14 cellular contexts compared by ENCODE assay signal in genomic region chr17:45087496-45087975, GRCh38. TPM values are rescaled to one million over a fixed set of nuclear protein-coding genes. Genes with fewer than 3 reads are reported as not detected.
DNase-seq lines count a peak whose midpoint lies in the region; ATAC-seq and TF ChIP-seq lines count a peak whose summit lies in the region.
"Had no signal": no experiment of that assay in that cellular context is flagged by ENCODE, and none has a peak within 500 bp of the region (broad histone marks: within the 10 kb centered on the region; RNA-seq: fewer than 3 reads in every experiment).

No MANE protein-coding gene starts in this region.

- peaks cover 65% of the 10 kb centered on the region for H3K79me2 ChIP-seq in GM23248 (ENCODE audit: insufficient read depth)

- WGBS in GM23248 (ENCODE audit: low coverage in 1 of 2, low lambda C conversion rate in 2 of 2, missing lambda C conversion rate in 2 of 2), 2 experiments: 12 to 21% methylated on average over 3 of the region's 3 CpGs
- WGBS in psoas muscle, 3 donors: 20 to 34% (median 25%) methylated on average over 3 of the region's 3 CpGs
- 32 to 35% methylated on average over 3 of the region's 3 CpGs for WGBS in lower leg skin, 2 donors

- peak; percentile 50 for DNase-seq in GM23248
- DNase-seq in adipocyte (ENCODE audit: low read depth): peak; percentile 71
- peak; percentile 68 to 85 for DNase-seq in foreskin fibroblast
- peak in 1 of 2 donors; percentile 57 for DNase-seq in psoas muscle
- no peak for DNase-seq in activated CD4-positive, alpha-beta T cell treated with anti-CD3 and anti-CD28 coated beads, Interleukin-2, amount 50 U/mL, for 4 hours
- DNase-seq in lower leg skin (ENCODE audit: low spot score in 2 of 2): no peak
- DNase-seq: activated T-cell treated with anti-CD3 and anti-CD28 coated beads, Interleukin-2, amount 50 U/mL, for 1 hour; NCI-H1048; NCI-H524; stimulated activated naive B cell treated with anti-CD40 and anti-IgM and Interleukin-4, amounts not matched to agents 10 μg/mL and 1 μg/mL and 100 μg/mL, for 72 hours had no signal

- no peaks in the 10 kb centered on the region for H3K9me2 ChIP-seq in GM23248 (ENCODE audit: insufficient read depth)

- no peak overlapping the region for H2AFZ ChIP-seq in GM23248

- peak overlapping the region; percentile 7 for H3K4me2 ChIP-seq in GM23248 (ENCODE audit: unreplicated experiment)

- TF ChIP-seq POLR2A in lower leg skin (IDR thresholded peaks at IDR 0.05): no peak

- H3K27ac ChIP-seq in GM23248 (peak overlapping the region; percentile 53), psoas muscle (peak overlapping the region; percentile 77)
- H3K27ac ChIP-seq: cardiac muscle cell, VCaP had no signal

- peak; percentile 60 to 79 (median 76) for ATAC-seq in psoas muscle
- ATAC-seq in GM18498 (IDR thresholded peaks at IDR 0.05; ENCODE audit: unreplicated experiment): no peak
- ATAC-seq in GM21825 (IDR thresholded peaks at IDR 0.05; ENCODE audit: unreplicated experiment): no peak

- H3K9me3 ChIP-seq in GM23248 (ENCODE audit: low read depth) (no peaks in the 10 kb centered on the region), adipocyte (ENCODE audit: control insufficient read depth, low read length) (no peaks in the 10 kb centered on the region), psoas muscle (no peaks in the 10 kb centered on the region)

- H3K36me3 ChIP-seq in GM23248 (ENCODE audit: low read depth) (peaks cover 69% of the 10 kb centered on the region), adipocyte (ENCODE audit: control insufficient read depth, insufficient read depth, low read length, severe bottlenecking) (peaks cover 90% of the 10 kb centered on the region), psoas muscle (ENCODE audit: insufficient read depth in 1 of 2, low read depth in 1 of 2) (peaks cover 14 to 98% of the 10 kb centered on the region in 2 donors)

- H3K9ac ChIP-seq in GM23248 (peak overlapping the region; percentile 22; the same call in 1 of the 2 replicates), adipocyte (ENCODE audit: low read length) (peak overlapping the region; percentile 77)

- no peak for TF ChIP-seq CTCF in foreskin fibroblast (IDR thresholded peaks at IDR 0.05; ENCODE audit: low read depth, low read length)
- no peak for TF ChIP-seq CTCF in psoas muscle (IDR thresholded peaks at IDR 0.05)
- TF ChIP-seq CTCF in lower leg skin (IDR thresholded peaks at IDR 0.05): no peak

- H3F3A ChIP-seq in GM23248 (ENCODE audit: insufficient read depth): peaks cover 66% of the 10 kb centered on the region

- peaks cover 39% of the 10 kb centered on the region for H3K4me1 ChIP-seq in GM23248 (ENCODE audit: insufficient read depth)
- peaks cover 53% of the 10 kb centered on the region for H3K4me1 ChIP-seq in adipocyte (ENCODE audit: control insufficient read depth, insufficient read depth, low read length)
- peaks cover 44% of the 10 kb centered on the region for H3K4me1 ChIP-seq in psoas muscle

- H3K4me3 ChIP-seq in GM23248 (no peak overlapping the region), adipocyte (ENCODE audit: low read length) (no peak overlapping the region), foreskin fibroblast (ENCODE audit: low read depth in 1 of 2, low read length in 2 of 2) (no peak overlapping the region), psoas muscle (peak overlapping the region; percentile 15), lower leg skin (ENCODE audit: low read depth, poor library complexity, severe bottlenecking) (no peak overlapping the region)
- H3K4me3 ChIP-seq: cardiac muscle cell had no signal

- intact Hi-C loops in psoas muscle (cut with DNase I): no loop called here
- intact Hi-C loops in lower leg skin (cut with DNase I; ENCODE audit: low total_unique reads): no loop called here

- H4K20me1 ChIP-seq in GM23248 (ENCODE audit: insufficient read depth): no peaks in the 10 kb centered on the region

- no peaks in the 10 kb centered on the region for H3K27me3 ChIP-seq in GM23248 (replicated peaks; ENCODE audit: insufficient read depth)
- H3K27me3 ChIP-seq in adipocyte (replicated peaks; ENCODE audit: control insufficient read depth, insufficient read depth, low read length): no peaks in the 10 kb centered on the region
- H3K27me3 ChIP-seq in psoas muscle (ENCODE audit: insufficient read depth in 3 of 3, low read length in 2 of 3): no peaks in the 10 kb centered on the region
- H3K27me3 ChIP-seq: cardiac muscle cell had no signal

- in situ Hi-C loops in GM23248 (cut with MboI): no loop called here

RNA-seq across cellular contexts. Expression of gene NMT1, which starts 26.4 kb away (rescaled TPM):
- total RNA-seq in GM23248 (2014; rRNA removed; shearing (Covaris generic)): 59.4 and 61.8 TPM in 2 replicates
- polyA plus RNA-seq in GM23248 (2016; fragmentation: Nextera tagmentation; extraction: Ambion mirVana) (95.7 and 96.1 TPM in 2 replicates), psoas muscle (10 to 100 TPM; 58.0 to 79.7 (median 68.3) TPM)
- total RNA-seq in psoas muscle (100 to 1,000 TPM in 2 of 4 donors, 10 to 100 TPM in 2; 73.3 to 164 (median 93.1) TPM), lower leg skin (100 to 1,000 TPM in 1 of 4 donors, 10 to 100 TPM in 3; 37.3 to 101 (median 60.3) TPM)

RNA-seq across cellular contexts. Expression of gene DCAKD, which starts 36.1 kb away (rescaled TPM):
- total RNA-seq in GM23248 (2014; rRNA removed; shearing (Covaris generic)): 37.1 and 45.8 TPM in 2 replicates
- polyA plus RNA-seq in GM23248 (2016; fragmentation: Nextera tagmentation; extraction: Ambion mirVana): 24.8 and 28.0 TPM in 2 replicates
- total RNA-seq in psoas muscle: 10 to 100 TPM in 3 of 4 donors, 1 to 10 TPM in 1; 6.9 to 13.5 (median 11.0) TPM
- polyA plus RNA-seq in psoas muscle: 10 to 100 TPM in 1 of 3 donors, 1 to 10 TPM in 2; 6.4 to 14.2 (median 8.4) TPM
- total RNA-seq in lower leg skin: 10 to 100 TPM; 47.9 to 70.2 (median 61.0) TPM

RNA-seq across cellular contexts. Expression of gene PLCD3, which starts 44.8 kb away (rescaled TPM):
- 30.2 and 48.3 TPM in 2 replicates for total RNA-seq in GM23248 (2014; rRNA removed; shearing (Covaris generic))
- polyA plus RNA-seq in GM23248 (2016; fragmentation: Nextera tagmentation; extraction: Ambion mirVana) (17.1 and 19.7 TPM in 2 replicates), psoas muscle (100 to 1,000 TPM in 2 of 3 donors, 10 to 100 TPM in 1; 57.0 to 171 (median 170) TPM)
- total RNA-seq in psoas muscle (100 to 1,000 TPM in 2 of 4 donors, 10 to 100 TPM in 2; 69.8 to 217 (median 122) TPM), lower leg skin (100 to 1,000 TPM in 3 of 4 donors, 10 to 100 TPM in 1; 65.7 to 180 (median 105) TPM)

RNA-seq across cellular contexts. Expression of gene ACBD4, which starts 48.0 kb away (rescaled TPM):
- 2.1 and 2.9 TPM in 2 replicates for total RNA-seq in GM23248 (2014; rRNA removed; shearing (Covaris generic))
- polyA plus RNA-seq in GM23248 (2016; fragmentation: Nextera tagmentation; extraction: Ambion mirVana) (4.3 and 4.6 TPM in 2 replicates), psoas muscle (1 to 10 TPM; 2.7 to 5.2 (median 4.4) TPM)
- total RNA-seq in psoas muscle (1 to 10 TPM; 3.9 to 8.2 (median 5.1) TPM), lower leg skin (10 to 100 TPM in 2 of 4 donors, 1 to 10 TPM in 2; 8.2 to 14.9 (median 10.1) TPM)

Comparison
In these comparisons a context has a peak if more than half of its experiments do, and no peak if none do; other contexts are left out.
1. DNase-seq: peak in GM23248 (single experiment), adipocyte (single experiment) and foreskin fibroblast (2 of 2); none in activated CD4-positive, alpha-beta T cell treated with anti-CD3 and anti-CD28 coated beads, Interleukin-2, amount 50 U/mL, for 4 hours (0 of 2) and lower leg skin (0 of 2).
2. ATAC-seq: peak in psoas muscle (4 of 4); none in GM18498 (single experiment) and GM21825 (single experiment).